Comparison of ENCODE assay signal across 1 cellular context in the genomic region with DNA sequence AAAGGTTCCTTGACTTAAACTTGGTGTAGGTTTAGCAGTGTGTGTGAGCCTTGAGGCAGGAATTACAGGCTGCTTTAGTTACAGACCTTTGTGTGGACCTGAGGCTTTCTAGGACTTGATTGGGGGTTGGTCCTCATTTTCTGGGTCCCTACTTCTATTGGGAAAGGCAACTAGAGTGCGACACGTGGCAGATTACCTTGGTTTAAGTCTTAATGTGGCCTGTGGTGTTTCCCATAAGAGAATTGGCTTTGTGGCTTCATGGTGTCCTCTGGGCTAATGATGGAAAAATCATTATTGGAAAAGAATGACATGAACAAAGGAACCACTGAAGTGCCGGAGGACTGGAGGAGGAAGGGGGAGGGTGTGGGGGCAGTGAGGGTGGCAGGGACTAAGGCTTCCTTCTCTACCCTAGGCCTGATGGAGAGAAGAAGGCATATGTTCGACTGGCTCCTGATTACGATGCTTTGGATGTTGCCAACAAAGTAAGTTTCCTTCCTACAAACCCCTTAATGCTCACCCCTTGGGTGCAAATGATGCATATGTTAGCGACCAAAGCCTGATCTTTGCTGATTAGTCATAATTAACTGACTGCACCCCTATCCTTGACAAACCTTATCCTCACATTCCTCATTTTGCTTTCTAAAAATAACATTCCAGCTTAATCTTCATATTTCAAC.
TF ChIP-seq lines count a peak whose summit lies in the region.

No MANE protein-coding gene starts in this region.

TF ChIP-seq in HepG2, 621 proteins besides CTCF, POLR2A, EP300 and RAD21:
- TF ChIP-seq RBFOX2 (IDR thresholded peaks at IDR 0.05; ENCODE audit: low read depth, low read length) (peak; percentile 55; the same call in 1 of the 2 replicates), SRSF4 (IDR thresholded peaks at IDR 0.05; ENCODE audit: low read depth, low read length, poor library complexity, severe bottlenecking) (no peak)
TF ChIP-seq in HepG2: peak in this region for 1.
